ENCODE assay signal across 19 cellular contexts in genomic region chr3:140145501-140145900, GRCh38.
"Had no signal": no experiment of that assay in that cellular context is flagged by ENCODE, and none has a peak within 500 bp of the region (broad histone marks: within the 10 kb centered on the region; RNA-seq: fewer than 3 reads in every experiment).

No MANE protein-coding gene starts in this region.

- ATAC-seq: activated CD8-positive, alpha-beta memory T cell treated with anti-CD3 and anti-CD28 coated beads, Interleukin-2, amount 10 ng/mL, durations not matched to agents 7 days and 5 days; activated CD8-positive, alpha-beta T cell treated with anti-CD3 and anti-CD28 coated beads for 36 hours; foreskin keratinocyte; left cardiac atrium; naive thymus-derived CD4-positive, alpha-beta T cell had no signal

- DNase-seq: activated CD4-positive, alpha-beta T cell treated with anti-CD3 and anti-CD28 coated beads, Interleukin-2, amount 10 ng/mL, durations not matched to agents 7 days and 5 days; activated CD4-positive, CD25-positive, alpha-beta regulatory T cell treated with anti-CD3 and anti-CD28 coated beads, Interleukin-2, amount 50 U/mL, for 72 hours; activated CD8-positive, alpha-beta memory T cell treated with anti-CD3 and anti-CD28 coated beads, Interleukin-2, amount 10 ng/mL, durations not matched to agents 7 days and 5 days; activated CD8-positive, alpha-beta T cell treated with anti-CD3 and anti-CD28 coated beads for 36 hours; activated effector memory CD4-positive, alpha-beta T cell treated with anti-CD3 and anti-CD28 coated beads, Interleukin-2, amount 50 U/mL, for 16 hours; activated naive CD4-positive, alpha-beta T cell treated with anti-CD3 and anti-CD28 coated beads, Interleukin-2, amount 10 ng/mL, durations not matched to agents 7 days and 5 days; activated T-cell treated with anti-CD3 and anti-CD28 coated beads for 4 hours; amygdala; erythroblast; foreskin keratinocyte; hippocampal formation; islet precursor cell; left cardiac atrium; naive thymus-derived CD4-positive, alpha-beta T cell; retina; spleen; stimulated activated CD4-positive, alpha-beta T cell treated with anti-CD3 and anti-CD28 coated beads, Interleukin-4, amount 100 ng/mL, for 1 hour; substantia nigra; tibial artery had no signal

- H3K4me3 ChIP-seq: spleen, tibial artery had no signal

- H3K27ac ChIP-seq: foreskin keratinocyte, spleen, tibial artery had no signal

- H3K27me3 ChIP-seq: foreskin keratinocyte, spleen, tibial artery had no signal

- H3K36me3 ChIP-seq: spleen, tibial artery had no signal

- H3K9me3 ChIP-seq: spleen, tibial artery had no signal

- H3K4me1 ChIP-seq: foreskin keratinocyte, spleen had no signal
